Comparison of ENCODE assay signal across 36 cellular contexts in the genomic region with DNA sequence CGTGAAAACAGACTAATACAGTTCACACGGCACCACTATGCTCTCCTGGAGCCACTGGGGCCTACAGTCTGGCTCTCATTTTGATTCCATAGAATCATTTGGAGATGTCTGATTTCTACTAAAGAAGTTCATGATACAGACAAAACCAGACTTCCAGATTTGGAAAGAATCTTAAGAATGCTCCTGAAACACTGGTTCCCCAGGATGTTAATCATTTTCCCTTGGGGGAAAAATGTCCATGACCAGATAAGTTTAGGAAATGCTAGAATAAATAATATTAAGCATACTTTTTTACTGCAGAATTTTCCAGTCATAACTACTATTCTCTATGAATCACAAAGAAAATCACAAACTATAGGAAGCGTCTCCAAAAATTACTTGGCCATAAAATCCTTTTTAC.
"Had no signal": no experiment of that assay in that cellular context is flagged by ENCODE, and none has a peak within 500 bp of the region (broad histone marks: within the 10 kb centered on the region; RNA-seq: fewer than 3 reads in every experiment).

No MANE protein-coding gene starts in this region.

- H3K27me3 ChIP-seq: ascending aorta, ovary, thyroid gland had no signal

- H3K4me3 ChIP-seq: ascending aorta, cardiac muscle cell, coronary artery, dorsolateral prefrontal cortex, heart right ventricle, left ventricle myocardium inferior, lung, mucosa of descending colon, ovary, right lobe of liver, skin epidermis, stomach, thyroid gland, upper lobe of right lung had no signal

- ATAC-seq: foreskin keratinocyte; heart right ventricle; mucosa of descending colon; right lobe of liver; stimulated activated memory B cell treated with anti-CD40 and anti-IgM and Interleukin-4, amounts not matched to agents 10 μg/mL and 1 μg/mL and 100 μg/mL, for 72 hours; upper lobe of right lung had no signal

- H3K4me3 Mint-ChIP-seq: activated CD4-positive, alpha-beta memory T cell treated with anti-CD3 and anti-CD28 coated beads, Interleukin-2, amount 10 ng/mL, durations not matched to agents 7 days and 5 days; activated CD4-positive, alpha-beta T cell treated with anti-CD3 and anti-CD28 coated beads, Interleukin-2, amount 10 ng/mL, durations not matched to agents 7 days and 5 days; activated naive CD4-positive, alpha-beta T cell treated with anti-CD3 and anti-CD28 coated beads, Interleukin-2, amount 10 ng/mL, durations not matched to agents 7 days and 5 days; activated naive CD8-positive, alpha-beta T cell treated with anti-CD3 and anti-CD28 coated beads, Interleukin-2, amount 10 ng/mL, durations not matched to agents 7 days and 5 days; activated T-cell treated with anti-CD3 and anti-CD28 coated beads, Interleukin-2, amount 50 U/mL, for 24 hours; brain; nephron progenitor cell; stimulated activated memory B cell treated with anti-CD40 and anti-IgM and Interleukin-4, amounts not matched to agents 10 μg/mL and 1 μg/mL and 100 μg/mL, for 72 hours; T-helper 1 cell treated with Interleukin-12 subunit alpha and Interleukin-12 subunit beta and Interleukin-4 antibody, amounts not matched to agents 30 μg/mL and 1 μg/mL, for 36 hours had no signal

- H3K4me1 ChIP-seq: ascending aorta, foreskin keratinocyte, right lobe of liver, upper lobe of right lung had no signal

- DNase-seq: activated CD4-positive, alpha-beta memory T cell treated with anti-CD3 and anti-CD28 coated beads, Interleukin-2, amount 10 ng/mL, durations not matched to agents 7 days and 5 days; activated CD4-positive, alpha-beta T cell treated with anti-CD3 and anti-CD28 coated beads, Interleukin-2, amount 10 ng/mL, durations not matched to agents 7 days and 5 days; activated CD4-positive, CD25-positive, alpha-beta regulatory T cell treated with anti-CD3 and anti-CD28 coated beads, Interleukin-2, amount 50 U/mL, for 72 hours; activated CD8-positive, alpha-beta memory T cell treated with anti-CD3 and anti-CD28 coated beads, Interleukin-2, amount 50 U/mL, for 48 hours; activated gamma-delta T cell; activated naive CD4-positive, alpha-beta T cell treated with anti-CD3 and anti-CD28 coated beads, Interleukin-2, amount 10 ng/mL, durations not matched to agents 7 days and 5 days; activated naive CD8-positive, alpha-beta T cell treated with anti-CD3 and anti-CD28 coated beads, Interleukin-2, amount 10 ng/mL, durations not matched to agents 7 days and 5 days; activated T-cell treated with anti-CD3 and anti-CD28 coated beads, Interleukin-2, amount 50 U/mL, for 24 hours; cerebellar nuclear complex; dorsolateral prefrontal cortex; effector memory CD4-positive, alpha-beta T cell; heart right ventricle; left ventricle myocardium inferior; mesendoderm; mucosa of descending colon; nephron progenitor cell; ovary; right lobe of liver; stimulated activated CD4-positive, alpha-beta T cell treated with anti-CD3 and anti-CD28 coated beads, Interleukin-12 subunit alpha, Interleukin-12 subunit beta, amount 100 ng/mL, for 4 hours; stimulated activated CD4-positive, alpha-beta T cell treated with anti-CD3 and anti-CD28 coated beads, Interleukin-4, amount 100 ng/mL, for 4 hours; stimulated activated CD8-positive, alpha-beta memory T cell treated with anti-CD3 and anti-CD28 coated beads, Interleukin-4, amount 100 ng/mL, for 48 hours; stomach; T-helper 9 cell; thyroid gland; upper lobe of right lung had no signal

- H3K27ac Mint-ChIP-seq: activated CD4-positive, alpha-beta memory T cell treated with anti-CD3 and anti-CD28 coated beads, Interleukin-2, amount 10 ng/mL, durations not matched to agents 7 days and 5 days; activated CD4-positive, alpha-beta T cell treated with anti-CD3 and anti-CD28 coated beads, Interleukin-2, amount 10 ng/mL, durations not matched to agents 7 days and 5 days; activated naive CD4-positive, alpha-beta T cell treated with anti-CD3 and anti-CD28 coated beads, Interleukin-2, amount 10 ng/mL, durations not matched to agents 7 days and 5 days; activated naive CD8-positive, alpha-beta T cell treated with anti-CD3 and anti-CD28 coated beads, Interleukin-2, amount 10 ng/mL, durations not matched to agents 7 days and 5 days; activated T-cell treated with anti-CD3 and anti-CD28 coated beads, Interleukin-2, amount 50 U/mL, for 24 hours; brain; nephron progenitor cell; progenitor cell of endocrine pancreas; stimulated activated memory B cell treated with anti-CD40 and anti-IgM and Interleukin-4, amounts not matched to agents 10 μg/mL and 1 μg/mL and 100 μg/mL, for 72 hours; T-helper 1 cell treated with Interleukin-12 subunit alpha and Interleukin-12 subunit beta and Interleukin-4 antibody, amounts not matched to agents 30 μg/mL and 1 μg/mL, for 36 hours had no signal

- H3K9me3 Mint-ChIP-seq: activated CD4-positive, alpha-beta memory T cell treated with anti-CD3 and anti-CD28 coated beads, Interleukin-2, amount 10 ng/mL, durations not matched to agents 7 days and 5 days; activated CD4-positive, alpha-beta T cell treated with anti-CD3 and anti-CD28 coated beads, Interleukin-2, amount 10 ng/mL, durations not matched to agents 7 days and 5 days; activated naive CD4-positive, alpha-beta T cell treated with anti-CD3 and anti-CD28 coated beads, Interleukin-2, amount 10 ng/mL, durations not matched to agents 7 days and 5 days; activated naive CD8-positive, alpha-beta T cell treated with anti-CD3 and anti-CD28 coated beads, Interleukin-2, amount 10 ng/mL, durations not matched to agents 7 days and 5 days; activated T-cell treated with anti-CD3 and anti-CD28 coated beads, Interleukin-2, amount 50 U/mL, for 24 hours; nephron progenitor cell; stimulated activated memory B cell treated with anti-CD40 and anti-IgM and Interleukin-4, amounts not matched to agents 10 μg/mL and 1 μg/mL and 100 μg/mL, for 72 hours; T-helper 1 cell treated with Interleukin-12 subunit alpha and Interleukin-12 subunit beta and Interleukin-4 antibody, amounts not matched to agents 30 μg/mL and 1 μg/mL, for 36 hours had no signal

- H3K9me3 ChIP-seq: ascending aorta, heart right ventricle, left ventricle myocardium inferior, mucosa of descending colon, neutrophil, right lobe of liver, stomach, thyroid gland, upper lobe of right lung had no signal

- H3K27ac ChIP-seq: ascending aorta, cardiac muscle cell, coronary artery, dorsolateral prefrontal cortex, foreskin keratinocyte, heart right ventricle, left ventricle myocardium inferior, neutrophil, ovary, right lobe of liver, skin epidermis, stomach, thyroid gland, upper lobe of right lung had no signal

- H3K36me3 Mint-ChIP-seq: activated naive CD4-positive, alpha-beta T cell treated with anti-CD3 and anti-CD28 coated beads, Interleukin-2, amount 10 ng/mL, durations not matched to agents 7 days and 5 days; activated naive CD8-positive, alpha-beta T cell treated with anti-CD3 and anti-CD28 coated beads, Interleukin-2, amount 10 ng/mL, durations not matched to agents 7 days and 5 days; brain had no signal

- H3K36me3 ChIP-seq: ascending aorta, cardiac muscle cell, heart right ventricle, left ventricle myocardium inferior, neutrophil, ovary, right lobe of liver, stomach, thyroid gland, upper lobe of right lung had no signal
